In genomic region chr10:94591461-94592205, GRCh38 we compare ENCODE assay signal across 14 cellular contexts. TPM values are rescaled to one million over a fixed set of nuclear protein-coding genes. Genes with fewer than 3 reads are reported as not detected.
A peak's percentile ranks its signal among the peaks of the same experiment; 100 is the strongest.
DNase-seq lines count a peak whose midpoint lies in the region; ATAC-seq and FAIRE-seq lines count a peak whose summit lies in the region.
"Had no signal": no experiment of that assay in that cellular context is flagged by ENCODE, and none has a peak within 500 bp of the region (broad histone marks: within the 10 kb centered on the region; RNA-seq: fewer than 3 reads in every experiment).

No MANE protein-coding gene starts in this region.

- H3K36me3 ChIP-seq in SJCRH30, result peaks cover 38% of the 10 kb centered on the region

- H3K27me3 ChIP-seq in SJCRH30, result no peaks in the 10 kb centered on the region

- no peak overlapping the region for H3K27ac ChIP-seq in SJCRH30
- H3K27ac ChIP-seq: thoracic aorta had no signal

- DNase-seq in GM19239 (ENCODE audit: insufficient read length, low spot score), result no peak
- DNase-seq in stimulated activated CD4-positive, alpha-beta T cell treated with anti-CD3 and anti-CD28 coated beads, Interleukin-15, amount 100 ng/mL, for 24 hours, result no peak
- no peak for DNase-seq in SJCRH30
- DNase-seq in globus pallidus (ENCODE audit: low spot score), result no peak
- DNase-seq in NCI-H524 treated with DMSO at 0.1 percent for 48 hours (lab: John Stamatoyannopoulos, UW), result no peak
- DNase-seq: aorta; effector CD8-positive, alpha-beta T cell; MM.1S; NCI-H446; SIG-M5 had no signal

- H3K4me3 ChIP-seq in SJCRH30, result no peak overlapping the region
- H3K4me3 ChIP-seq: thoracic aorta had no signal

- H3K4me1 ChIP-seq in SJCRH30, result no peaks in the 10 kb centered on the region

- ATAC-seq in GM18499 (IDR thresholded peaks at IDR 0.05; ENCODE audit: insufficient read depth, unreplicated experiment) (peak; percentile 90), HG02852 (IDR thresholded peaks at IDR 0.05; ENCODE audit: unreplicated experiment) (peak; percentile 93), HG03565 (IDR thresholded peaks at IDR 0.05; ENCODE audit: unreplicated experiment) (peak; percentile 92)

- FAIRE-seq in GM19239 (lab: Jason Lieb, UNC), result peak; percentile 39

- no peaks in the 10 kb centered on the region for H3K9me3 ChIP-seq in SJCRH30 (replicated peaks)
- H3K9me3 ChIP-seq: thoracic aorta had no signal

RNA-seq across cellular contexts. Expression of gene HELLS, which starts 46.0 kb away (rescaled TPM):
- 93.6 and 114 TPM in 2 replicates for total RNA-seq in SJCRH30 (2014; rRNA removed; shearing (Covaris generic))
